In the genomic region with DNA sequence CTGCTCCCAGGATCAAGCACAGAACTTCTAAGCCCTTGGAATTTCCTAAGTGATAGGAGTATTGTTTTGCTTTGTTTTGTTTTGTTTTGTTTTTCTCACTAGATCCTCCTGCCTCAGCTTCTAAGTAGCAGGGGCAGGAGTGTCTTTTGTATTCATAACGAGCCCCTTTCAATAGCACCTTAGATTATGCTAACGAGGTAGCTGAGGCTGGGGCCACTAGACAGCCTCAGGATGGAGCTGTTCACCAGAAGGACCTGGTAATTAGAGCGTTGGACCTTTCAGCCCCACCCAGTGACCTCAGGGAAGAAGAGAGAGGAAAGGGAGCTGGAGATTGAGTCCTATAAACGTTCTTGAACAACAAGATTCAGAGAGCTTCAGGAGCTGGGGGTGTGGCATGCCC, we compare ENCODE assay signal across 2 cellular contexts.
TF ChIP-seq lines count a peak whose summit lies in the region.

No MANE protein-coding gene starts in this region.

TF ChIP-seq in Ishikawa, 13 proteins besides CTCF, POLR2A, EP300 and RAD21 (continued from another document):
- TF ChIP-seq MAX (IDR thresholded peaks at IDR 0.05) (no peak), REST (IDR thresholded peaks at IDR 0.05; ENCODE audit: low read depth) (no peak), EGR1 (IDR thresholded peaks at IDR 0.05) (no peak), FOXM1 (IDR thresholded peaks at IDR 0.05; ENCODE audit: borderline replicate concordance, low read depth) (no peak), YY1 (IDR thresholded peaks at IDR 0.05; ENCODE audit: low read depth) (no peak), NFIC (IDR thresholded peaks at IDR 0.05) (no peak), CREB1 (IDR thresholded peaks at IDR 0.05; ENCODE audit: low read depth) (no peak), CEBPB (IDR thresholded peaks at IDR 0.05) (no peak)
- TF ChIP-seq, protein P1, sequence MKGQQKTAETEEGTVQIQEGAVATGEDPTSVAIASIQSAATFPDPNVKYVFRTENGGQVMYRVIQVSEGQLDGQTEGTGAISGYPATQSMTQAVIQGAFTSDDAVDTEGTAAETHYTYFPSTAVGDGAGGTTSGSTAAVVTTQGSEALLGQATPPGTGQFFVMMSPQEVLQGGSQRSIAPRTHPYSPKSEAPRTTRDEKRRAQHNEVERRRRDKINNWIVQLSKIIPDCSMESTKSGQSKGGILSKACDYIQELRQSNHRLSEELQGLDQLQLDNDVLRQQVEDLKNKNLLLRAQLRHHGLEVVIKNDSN (IDR thresholded peaks at IDR 0.05) = no peak

TF ChIP-seq in GM23338, 12 proteins besides CTCF, POLR2A, EP300 and RAD21:
- TF ChIP-seq REST (IDR thresholded peaks at IDR 0.05; ENCODE audit: unreplicated experiment) = no peak
- TF ChIP-seq, protein P2, sequence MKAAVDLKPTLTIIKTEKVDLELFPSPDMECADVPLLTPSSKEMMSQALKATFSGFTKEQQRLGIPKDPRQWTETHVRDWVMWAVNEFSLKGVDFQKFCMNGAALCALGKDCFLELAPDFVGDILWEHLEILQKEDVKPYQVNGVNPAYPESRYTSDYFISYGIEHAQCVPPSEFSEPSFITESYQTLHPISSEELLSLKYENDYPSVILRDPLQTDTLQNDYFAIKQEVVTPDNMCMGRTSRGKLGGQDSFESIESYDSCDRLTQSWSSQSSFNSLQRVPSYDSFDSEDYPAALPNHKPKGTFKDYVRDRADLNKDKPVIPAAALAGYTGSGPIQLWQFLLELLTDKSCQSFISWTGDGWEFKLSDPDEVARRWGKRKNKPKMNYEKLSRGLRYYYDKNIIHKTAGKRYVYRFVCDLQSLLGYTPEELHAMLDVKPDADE (IDR thresholded peaks at IDR 0.05) = no peak
- TF ChIP-seq ZNF462 (CRISPR knock-in tag; IDR thresholded peaks at IDR 0.05) = no peak
- TF ChIP-seq ZNF114 (CRISPR knock-in tag; IDR thresholded peaks at IDR 0.05) = no peak
- no peak for TF ChIP-seq STAT1 (IDR thresholded peaks at IDR 0.05; ENCODE audit: unreplicated experiment)
- TF ChIP-seq JUNB (IDR thresholded peaks at IDR 0.05; ENCODE audit: unreplicated experiment) = no peak
- no peak for TF ChIP-seq POLR2AphosphoS5 (IDR thresholded peaks at IDR 0.05; ENCODE audit: low read depth)
